ENCODE assay signal across 18 cellular contexts in genomic region chr3:71438004-71438685, GRCh38.
A peak's percentile ranks its signal among the peaks of the same experiment; 100 is the strongest.
DNase-seq lines count a peak whose midpoint lies in the region; ATAC-seq and TF ChIP-seq lines count a peak whose summit lies in the region.
"Had no signal": no experiment of that assay in that cellular context is flagged by ENCODE, and none has a peak within 500 bp of the region (broad histone marks: within the 10 kb centered on the region; RNA-seq: fewer than 3 reads in every experiment).

No MANE protein-coding gene starts in this region.

- peaks cover 92% of the 10 kb centered on the region for H3K4me1 Mint-ChIP-seq in activated naive CD4-positive, alpha-beta T cell treated with anti-CD3 and anti-CD28 coated beads, Interleukin-2, amount 50 U/mL, for 24 hours
- peaks cover 89% of the 10 kb centered on the region for H3K4me1 Mint-ChIP-seq in activated B cell treated with CpG ODN at 0.5 μM for 24 hours
- peaks cover 94% of the 10 kb centered on the region for H3K4me1 Mint-ChIP-seq in stimulated activated naive CD8-positive, alpha-beta T cell treated with anti-CD3 and anti-CD28 coated beads, Interleukin-15, amount 100 ng/mL, for 72 hours

- peak overlapping the region; percentile 72 for H3K4me3 Mint-ChIP-seq in activated naive CD4-positive, alpha-beta T cell treated with anti-CD3 and anti-CD28 coated beads, Interleukin-2, amount 50 U/mL, for 24 hours
- H3K4me3 Mint-ChIP-seq in activated B cell treated with CpG ODN at 0.5 μM for 24 hours, result no peak overlapping the region
- peak overlapping the region in 1 of 2 donors; percentile 72 for H3K4me3 Mint-ChIP-seq in stimulated activated naive CD8-positive, alpha-beta T cell treated with anti-CD3 and anti-CD28 coated beads, Interleukin-15, amount 100 ng/mL, for 72 hours

- POLR2A ChIA-PET in activated B cell treated with CpG ODN at 0.5 μM for 24 hours (lab: Charles Lee), result interaction anchor here (0.6 kb wide), 2 partner anchors 9 to 49 kb away, joined by 3 read pairs; no protein-coding TSS in a partner anchor
- POLR2A ChIA-PET in HEK293T (lab: Yijun Ruan, JAX), result no interaction called here

- peak overlapping the region in 3 of 4 donors; percentile 36 to 89 (median 53) for H3K27ac ChIP-seq in esophagus squamous epithelium
- no peak overlapping the region for H3K27ac ChIP-seq in tibial artery
- H3K27ac ChIP-seq: cardiac muscle cell, right atrium auricular region, uterus, WERI-Rb-1 had no signal

- ATAC-seq in activated naive CD4-positive, alpha-beta T cell treated with anti-CD3 and anti-CD28 coated beads, Interleukin-2, amount 50 U/mL, for 72 hours, result no peak
- ATAC-seq in activated B cell treated with CpG ODN at 0.5 μM for 24 hours (ENCODE audit: low read depth), result no peak
- no peak for ATAC-seq in stimulated activated naive CD8-positive, alpha-beta T cell treated with anti-CD3 and anti-CD28 coated beads, Interleukin-15, amount 100 ng/mL, for 72 hours
- ATAC-seq: HCT116 had no signal

- CTCF ChIA-PET in activated B cell treated with CpG ODN at 0.5 μM for 24 hours (lab: Charles Lee), result interaction anchor here (0.7 kb wide), 1 partner anchor 10 kb away, joined by 3 read pairs; no protein-coding TSS in a partner anchor
- CTCF ChIA-PET in HEK293T (lab: Yijun Ruan, JAX), result no interaction called here

- H3K9me3 Mint-ChIP-seq in activated naive CD4-positive, alpha-beta T cell treated with anti-CD3 and anti-CD28 coated beads, Interleukin-2, amount 50 U/mL, for 24 hours, result no peaks in the 10 kb centered on the region
- H3K9me3 Mint-ChIP-seq in activated naive CD4-positive, alpha-beta T cell treated with anti-CD3 and anti-CD28 coated beads, Interleukin-2, amount 50 U/mL, for 72 hours, result no peaks in the 10 kb centered on the region
- H3K9me3 Mint-ChIP-seq in activated B cell treated with CpG ODN at 0.5 μM for 24 hours, result no peaks in the 10 kb centered on the region
- H3K9me3 Mint-ChIP-seq in stimulated activated naive CD8-positive, alpha-beta T cell treated with anti-CD3 and anti-CD28 coated beads, Interleukin-15, amount 100 ng/mL, for 72 hours, result no peaks in the 10 kb centered on the region

- peaks cover 3% of the 10 kb centered on the region for H3K36me3 Mint-ChIP-seq in activated naive CD4-positive, alpha-beta T cell treated with anti-CD3 and anti-CD28 coated beads, Interleukin-2, amount 50 U/mL, for 24 hours
- peaks cover 3 to 6% of the 10 kb centered on the region in 2 donors for H3K36me3 Mint-ChIP-seq in activated naive CD4-positive, alpha-beta T cell treated with anti-CD3 and anti-CD28 coated beads, Interleukin-2, amount 50 U/mL, for 72 hours
- peaks cover 5% of the 10 kb centered on the region for H3K36me3 Mint-ChIP-seq in activated B cell treated with CpG ODN at 0.5 μM for 24 hours (ENCODE audit: low read depth)

- no peak for DNase-seq in activated naive CD4-positive, alpha-beta T cell treated with anti-CD3 and anti-CD28 coated beads, Interleukin-2, amount 50 U/mL, for 72 hours (ENCODE audit: low spot score in 2 of 2)
- no peak for DNase-seq in activated B cell treated with CpG ODN at 0.5 μM for 24 hours
- no peak for DNase-seq in esophagus squamous epithelium (lab: John Stamatoyannopoulos, UW)
- no peak for DNase-seq in stimulated activated naive CD8-positive, alpha-beta T cell treated with anti-CD3 and anti-CD28 coated beads, Interleukin-15, amount 100 ng/mL, for 72 hours
- no peak for DNase-seq in tibial artery
- DNase-seq in amygdala (lab: John Stamatoyannopoulos, UW), result no peak
- DNase-seq in HEK293T (ENCODE audit: extremely low spot score), result no peak
- DNase-seq: effector CD8-positive, alpha-beta T cell; EL; hippocampal formation; NCI-H1694; T-helper 1 cell; uterus; WERI-Rb-1 had no signal

- H3K27me3 Mint-ChIP-seq in activated naive CD4-positive, alpha-beta T cell treated with anti-CD3 and anti-CD28 coated beads, Interleukin-2, amount 50 U/mL, for 24 hours, result no peaks in the 10 kb centered on the region
- H3K27me3 Mint-ChIP-seq in activated B cell treated with CpG ODN at 0.5 μM for 24 hours, result no peaks in the 10 kb centered on the region
- no peaks in the 10 kb centered on the region for H3K27me3 Mint-ChIP-seq in stimulated activated naive CD8-positive, alpha-beta T cell treated with anti-CD3 and anti-CD28 coated beads, Interleukin-15, amount 100 ng/mL, for 72 hours

- TF ChIP-seq CTCF in activated B cell treated with CpG ODN at 0.5 μM for 24 hours (IDR thresholded peaks at IDR 0.05) (no peak), esophagus squamous epithelium (IDR thresholded peaks at IDR 0.05) (no peak), tibial artery (IDR thresholded peaks at IDR 0.05) (no peak)

- TF ChIP-seq POLR2A in esophagus squamous epithelium (IDR thresholded peaks at IDR 0.05), result no peak

- H3K4me1 ChIP-seq in esophagus squamous epithelium (peaks cover 38 to 83% (median 61%) of the 10 kb centered on the region in 3 donors), tibial artery (peaks cover 0 to 53% (median 39%) of the 10 kb centered on the region in 4 donors)
- H3K4me1 ChIP-seq: uterus had no signal

- peak overlapping the region; percentile 94 for H3K27ac Mint-ChIP-seq in activated naive CD4-positive, alpha-beta T cell treated with anti-CD3 and anti-CD28 coated beads, Interleukin-2, amount 50 U/mL, for 24 hours
- peak overlapping the region in 1 of 2 donors; percentile 96 for H3K27ac Mint-ChIP-seq in activated naive CD4-positive, alpha-beta T cell treated with anti-CD3 and anti-CD28 coated beads, Interleukin-2, amount 50 U/mL, for 72 hours
- peak overlapping the region; percentile 61 for H3K27ac Mint-ChIP-seq in activated B cell treated with CpG ODN at 0.5 μM for 24 hours
- peak overlapping the region; percentile 63 to 69 for H3K27ac Mint-ChIP-seq in stimulated activated naive CD8-positive, alpha-beta T cell treated with anti-CD3 and anti-CD28 coated beads, Interleukin-15, amount 100 ng/mL, for 72 hours

- no peak overlapping the region for H3K4me3 ChIP-seq in esophagus squamous epithelium
- no peak overlapping the region for H3K4me3 ChIP-seq in tibial artery
- H3K4me3 ChIP-seq: cardiac muscle cell, right atrium auricular region, uterus had no signal

- H3K36me3 ChIP-seq in esophagus squamous epithelium (peaks cover 0 to 5% (median 0%) of the 10 kb centered on the region in 3 donors), tibial artery (no peaks in the 10 kb centered on the region)
- H3K36me3 ChIP-seq: cardiac muscle cell, right atrium auricular region, uterus, WERI-Rb-1 had no signal

- WGBS in esophagus squamous epithelium, 2 donors, result 39 to 46% methylated on average over 7 of the region's 7 CpGs

- intact Hi-C loops in activated B cell treated with CpG ODN at 0.5 μM for 24 hours (cut with micrococcal nuclease), result no loop called here
- intact Hi-C loops in esophagus squamous epithelium (cut with DNase I), result no loop called here
- intact Hi-C loops in tibial artery (cut with DNase I; ENCODE audit: low total_unique reads), result no loop called here

- H3K9me3 ChIP-seq in esophagus squamous epithelium (no peaks in the 10 kb centered on the region), tibial artery (no peaks in the 10 kb centered on the region)
- H3K9me3 ChIP-seq: right atrium auricular region, uterus had no signal

- H3K27me3 ChIP-seq in esophagus squamous epithelium (no peaks in the 10 kb centered on the region), tibial artery (no peaks in the 10 kb centered on the region)
- H3K27me3 ChIP-seq: cardiac muscle cell, right atrium auricular region, uterus had no signal

TF ChIP-seq in HEK293T, 16 proteins besides CTCF, POLR2A, EP300 and RAD21:
- no peak for TF ChIP-seq FOXA1 (IDR thresholded peaks at IDR 0.05)
- no peak for TF ChIP-seq SP1 (IDR thresholded peaks at IDR 0.05)
- no peak for TF ChIP-seq ZNF384 (IDR thresholded peaks at IDR 0.05)
- TF ChIP-seq LEF1 (IDR thresholded peaks at IDR 0.05; ENCODE audit: borderline replicate concordance), result no peak
- TF ChIP-seq FOXM1 (IDR thresholded peaks at IDR 0.05; ENCODE audit: borderline replicate concordance), result no peak
- TF ChIP-seq HDGF (IDR thresholded peaks at IDR 0.05; ENCODE audit: borderline replicate concordance), result no peak
- TF ChIP-seq TARDBP (IDR thresholded peaks at IDR 0.05), result no peak
- TF ChIP-seq CTBP1 (IDR thresholded peaks at IDR 0.05; ENCODE audit: borderline replicate concordance), result no peak
- TF ChIP-seq FOXK2 (IDR thresholded peaks at IDR 0.05), result no peak
- TF ChIP-seq PKNOX1 (IDR thresholded peaks at IDR 0.05), result no peak
- no peak for TF ChIP-seq NFRKB (IDR thresholded peaks at IDR 0.05)
- TF ChIP-seq SUZ12 (IDR thresholded peaks at IDR 0.05), result no peak
- TF ChIP-seq ARNT (IDR thresholded peaks at IDR 0.05), result no peak
- no peak for TF ChIP-seq ELF4 (IDR thresholded peaks at IDR 0.05)
- TF ChIP-seq L3MBTL2 (conservative IDR thresholded peaks at IDR 0.05), result no peak
- no peak for TF ChIP-seq BHLHE40 (IDR thresholded peaks at IDR 0.05; ENCODE audit: borderline replicate concordance)

Comparison
In these comparisons a context has a peak if more than half of its experiments do, and no peak if none do; other contexts are left out.
1. H3K27ac ChIP-seq: peak in esophagus squamous epithelium (3 of 4); none in tibial artery (0 of 2).